ENCODE assay signal across 8 cellular contexts in genomic region chr17:81684442-81684911, GRCh38.
A peak's percentile ranks its signal among the peaks of the same experiment; 100 is the strongest.
DNase-seq lines count a peak whose midpoint lies in the region; ATAC-seq and TF ChIP-seq lines count a peak whose summit lies in the region.

No MANE protein-coding gene starts in this region.

- H3K36me3 Mint-ChIP-seq in dendritic cell treated with granulocyte-macrophage colony-stimulating factor and Interleukin-4, amounts not matched to agents 40 ng/mL and 50 ng/mL, for 4 days (ENCODE audit: low read depth) = peaks cover 83% of the 10 kb centered on the region

- H3K9me3 ChIP-seq in muscle layer of duodenum (ENCODE audit: control insufficient read depth in 1 of 2, low read length in 2 of 2) = no peaks in the 10 kb centered on the region

- no peaks in the 10 kb centered on the region for H3K27me3 ChIP-seq in muscle layer of duodenum (ENCODE audit: low read depth, low read length)

- H3K36me3 ChIP-seq in muscle layer of duodenum (ENCODE audit: control insufficient read depth in 1 of 2, insufficient read depth in 2 of 2, low read length in 2 of 2) = peaks cover 25 to 50% of the 10 kb centered on the region in 2 donors

- H3K4me1 Mint-ChIP-seq in dendritic cell treated with granulocyte-macrophage colony-stimulating factor and Interleukin-4, amounts not matched to agents 40 ng/mL and 50 ng/mL, for 4 days (ENCODE audit: low read depth) = peaks cover 42% of the 10 kb centered on the region

- intact Hi-C loops in dendritic cell treated with granulocyte-macrophage colony-stimulating factor and Interleukin-4, amounts not matched to agents 40 ng/mL and 50 ng/mL, for 4 days (cut with micrococcal nuclease) = no loop called here

- H3K27ac ChIP-seq in muscle layer of duodenum (ENCODE audit: low read length) = peak overlapping the region; percentile 53

- H3K4me3 Mint-ChIP-seq in dendritic cell treated with granulocyte-macrophage colony-stimulating factor and Interleukin-4, amounts not matched to agents 40 ng/mL and 50 ng/mL, for 4 days = peak overlapping the region; percentile 85

- DNase-seq in ELR (ENCODE audit: low read depth) (peak; percentile 98), LNCaP clone FGC (ENCODE audit: low read depth) (no peak), GOT3 (lab: John Stamatoyannopoulos, UW) (no peak)

- peaks cover 9 to 25% of the 10 kb centered on the region in 2 donors for H3K4me1 ChIP-seq in muscle layer of duodenum (ENCODE audit: control insufficient read depth in 1 of 2, insufficient read depth in 2 of 2, low read length in 2 of 2)

- TF ChIP-seq CTCF in LNCaP clone FGC (IDR thresholded peaks at IDR 0.05; ENCODE audit: control insufficient read depth, extremely low read depth, insufficient read depth) = no peak

- peak overlapping the region; percentile 81 for H3K27ac Mint-ChIP-seq in dendritic cell treated with granulocyte-macrophage colony-stimulating factor and Interleukin-4, amounts not matched to agents 40 ng/mL and 50 ng/mL, for 4 days

- H3K9me3 Mint-ChIP-seq in dendritic cell treated with granulocyte-macrophage colony-stimulating factor and Interleukin-4, amounts not matched to agents 40 ng/mL and 50 ng/mL, for 4 days = no peaks in the 10 kb centered on the region

- ATAC-seq in HG03039 (IDR thresholded peaks at IDR 0.05; ENCODE audit: unreplicated experiment) = no peak
- ATAC-seq in HG02884 (IDR thresholded peaks at IDR 0.05; ENCODE audit: unreplicated experiment) = no peak
- no peak for ATAC-seq in GM19023 (IDR thresholded peaks at IDR 0.05; ENCODE audit: unreplicated experiment)

- H3K4me3 ChIP-seq in LNCaP clone FGC (ENCODE audit: low read depth, low read length) (peak overlapping the region; percentile 99), muscle layer of duodenum (ENCODE audit: low read depth in 1 of 2, low read length in 2 of 2) (peak overlapping the region; percentile 81 to 82)

- H3K27me3 Mint-ChIP-seq in dendritic cell treated with granulocyte-macrophage colony-stimulating factor and Interleukin-4, amounts not matched to agents 40 ng/mL and 50 ng/mL, for 4 days = no peaks in the 10 kb centered on the region
